ENCODE assay signal across 10 cellular contexts in genomic region chr10:35135861-35136260, GRCh38. TPM values are rescaled to one million over a fixed set of nuclear protein-coding genes. Genes with fewer than 3 reads are reported as not detected.
DNase-seq lines count a peak whose midpoint lies in the region; ATAC-seq and TF ChIP-seq lines count a peak whose summit lies in the region.
"Had no signal": no experiment of that assay in that cellular context is flagged by ENCODE, and none has a peak within 500 bp of the region (broad histone marks: within the 10 kb centered on the region; RNA-seq: fewer than 3 reads in every experiment).

No MANE protein-coding gene starts in this region.

- no peak for DNase-seq in GM06990 (ENCODE audit: extremely low read depth, insufficient read length)
- no peak for DNase-seq in activated CD8-positive, alpha-beta memory T cell treated with anti-CD3 and anti-CD28 coated beads, Interleukin-2, amount 50 U/mL, for 48 hours
- DNase-seq: left lung; stimulated activated naive CD4-positive, alpha-beta T cell; WERI-Rb-1 had no signal

- no peaks in the 10 kb centered on the region for H3K27me3 Mint-ChIP-seq in activated T-helper 17 cell treated with anti-CD3 and anti-CD28 coated beads, Interleukin-2, amount 50 U/mL, for 72 hours

- peak overlapping the region; percentile 19 for H3K4me3 ChIP-seq in GM06990 (replicated peaks; ENCODE audit: low read depth, low read length)
- peak overlapping the region; percentile 24 to 28 for H3K4me3 ChIP-seq in neutrophil (ENCODE audit: low read depth in 1 of 2, low read length in 1 of 2)
- H3K4me3 ChIP-seq: left lung had no signal

- H3K9me3 Mint-ChIP-seq in activated T-helper 17 cell treated with anti-CD3 and anti-CD28 coated beads, Interleukin-2, amount 50 U/mL, for 72 hours: no peaks in the 10 kb centered on the region

- H3K36me3 ChIP-seq in GM06990 (ENCODE audit: control insufficient read depth, insufficient read depth, low read length) (no peaks in the 10 kb centered on the region; the same call in 1 of the 2 replicates), neutrophil (no peaks in the 10 kb centered on the region)
- H3K36me3 ChIP-seq: left lung, WERI-Rb-1 had no signal

- no peaks in the 10 kb centered on the region for H3K9me3 ChIP-seq in neutrophil
- H3K9me3 ChIP-seq: left lung had no signal

- peaks cover 27% of the 10 kb centered on the region for H3K4me1 Mint-ChIP-seq in activated T-helper 17 cell treated with anti-CD3 and anti-CD28 coated beads, Interleukin-2, amount 50 U/mL, for 72 hours

- H3K36me3 Mint-ChIP-seq in activated T-helper 17 cell treated with anti-CD3 and anti-CD28 coated beads, Interleukin-2, amount 50 U/mL, for 72 hours (ENCODE audit: low read depth): peaks cover 6% of the 10 kb centered on the region

- H3K27ac Mint-ChIP-seq in activated T-helper 17 cell treated with anti-CD3 and anti-CD28 coated beads, Interleukin-2, amount 50 U/mL, for 72 hours: peak overlapping the region; percentile 78

- H3K27ac ChIP-seq in neutrophil: peak overlapping the region; percentile 73
- H3K27ac ChIP-seq: WERI-Rb-1 had no signal

- peak; percentile 28 for ATAC-seq in HG03442 (IDR thresholded peaks at IDR 0.05; ENCODE audit: unreplicated experiment)
- peak; percentile 62 for ATAC-seq in activated T-helper 17 cell treated with anti-CD3 and anti-CD28 coated beads, Interleukin-2, amount 50 U/mL, for 72 hours (replicated peaks)
- no peak for ATAC-seq in HG02970 (IDR thresholded peaks at IDR 0.05; ENCODE audit: low FRiP score, unreplicated experiment)
- ATAC-seq in HG02870 (IDR thresholded peaks at IDR 0.05; ENCODE audit: unreplicated experiment): no peak

- H3K27me3 ChIP-seq in GM06990 (replicated peaks; ENCODE audit: control insufficient read depth, insufficient read depth, low read length) (no peaks in the 10 kb centered on the region), neutrophil (no peaks in the 10 kb centered on the region)
- H3K27me3 ChIP-seq: left lung had no signal

- TF ChIP-seq CTCF in GM06990 (IDR thresholded peaks at IDR 0.05; ENCODE audit: insufficient read depth, low read length, poor library complexity, severe bottlenecking): no peak
- TF ChIP-seq CTCF in neutrophil (IDR thresholded peaks at IDR 0.05): no peak

- peaks cover 18 to 20% of the 10 kb centered on the region in 2 experiments for H3K4me1 ChIP-seq in neutrophil (ENCODE audit: control insufficient read depth in 1 of 2, insufficient read depth in 1 of 2, low read depth in 1 of 2, low read length in 1 of 2)

- peak overlapping the region; percentile 68 for H3K4me3 Mint-ChIP-seq in activated T-helper 17 cell treated with anti-CD3 and anti-CD28 coated beads, Interleukin-2, amount 50 U/mL, for 72 hours

RNA-seq across cellular contexts. Expression of gene CREM, which starts 9.2 kb away (rescaled TPM):
- 100 to 1,000 TPM; 126 to 150 TPM for total RNA-seq in activated T-helper 17 cell treated with anti-CD3 and anti-CD28 coated beads, Interleukin-2, amount 50 U/mL, for 72 hours

RNA-seq across cellular contexts. Expression of gene CUL2, which starts 45.7 kb away (rescaled TPM):
- 10 to 100 TPM; 27.3 to 49.7 TPM for total RNA-seq in activated T-helper 17 cell treated with anti-CD3 and anti-CD28 coated beads, Interleukin-2, amount 50 U/mL, for 72 hours

Comparison
In these comparisons a context has a peak if more than half of its experiments do, and no peak if none do; other contexts are left out.
1. ATAC-seq: peak in HG03442 (single experiment) and activated T-helper 17 cell treated with anti-CD3 and anti-CD28 coated beads, Interleukin-2, amount 50 U/mL, for 72 hours (single experiment); none in HG02970 (single experiment) and HG02870 (single experiment).